In genomic region chr1:11910914-11911228, GRCh38 we compare ENCODE assay signal across 12 cellular contexts. TPM values are rescaled to one million over a fixed set of nuclear protein-coding genes. Genes with fewer than 3 reads are reported as not detected.
"Had no signal": no experiment of that assay in that cellular context is flagged by ENCODE, and none has a peak within 500 bp of the region (broad histone marks: within the 10 kb centered on the region; RNA-seq: fewer than 3 reads in every experiment).

No MANE protein-coding gene starts in this region.

RNA-seq across cellular contexts. Expression of gene NPPB, which starts 52.1 kb away (rescaled TPM):
- total RNA-seq: body of pancreas, dermis microvascular lymphatic vessel endothelial cell, endothelial cell of umbilical vein, esophagus mucosa, left lung, lung microvascular endothelial cell, osteocyte, prostate gland, suprapubic skin, T-cell, tibial nerve, uterus had no signal
- polyA plus RNA-seq: endothelial cell of umbilical vein had no signal
